Comparison of ENCODE assay signal across 7 cellular contexts in genomic region chr3:33114622-33115023, GRCh38. TPM values are rescaled to one million over a fixed set of nuclear protein-coding genes. Genes with fewer than 3 reads are reported as not detected.
DNase-seq lines count a peak whose midpoint lies in the region; ATAC-seq, FAIRE-seq and TF ChIP-seq lines count a peak whose summit lies in the region.

No MANE protein-coding gene starts in this region.

- no peaks in the 10 kb centered on the region for H3K9me1 ChIP-seq in keratinocyte (ENCODE audit: control insufficient read depth, extremely low read depth, insufficient read depth, low read length)

- H3K4me2 ChIP-seq in keratinocyte (ENCODE audit: control insufficient read depth, extremely low read depth, insufficient read depth, low read depth, low read length) = peak overlapping the region; percentile 96

- DNase-seq in activated naive CD4-positive, alpha-beta T cell treated with anti-CD3 and anti-CD28 coated beads, Interleukin-2, amount 50 U/mL, for 72 hours (ENCODE audit: low spot score in 2 of 2) = no peak
- DNase-seq in keratinocyte (ENCODE audit: low read depth, low spot score) (no peak), mucosa of gallbladder (ENCODE audit: low spot score) (no peak), NCI-H345 treated with DMSO at 0.1 percent for 48 hours (lab: John Stamatoyannopoulos, UW; ENCODE audit: unreplicated experiment) (no peak), cerebellar nuclear complex (lab: John Stamatoyannopoulos, UW) (no peak)

- peaks cover 35% of the 10 kb centered on the region for H3K79me2 ChIP-seq in keratinocyte (ENCODE audit: control insufficient read depth, insufficient read depth, low read length)

- no peaks in the 10 kb centered on the region for H3K36me3 Mint-ChIP-seq in activated naive CD4-positive, alpha-beta T cell treated with anti-CD3 and anti-CD28 coated beads, Interleukin-2, amount 50 U/mL, for 72 hours

- H3K9ac ChIP-seq in keratinocyte (ENCODE audit: control insufficient read depth, extremely low read depth, insufficient read depth, low read length) (peak overlapping the region; percentile 91), subcutaneous abdominal adipose tissue (ENCODE audit: low read length in 5 of 5) (peak overlapping the region in 3 of 5 donors; percentile 26 to 63 (median 30))

- H3K4me1 ChIP-seq in keratinocyte (ENCODE audit: control insufficient read depth, extremely low read depth, insufficient read depth, low read length) = peaks cover 18% of the 10 kb centered on the region
- H3K4me1 ChIP-seq in subcutaneous abdominal adipose tissue (ENCODE audit: control insufficient read depth in 5 of 5, insufficient read depth in 5 of 5, low read length in 5 of 5) = peaks cover 4 to 58% (median 44%) of the 10 kb centered on the region in 5 donors

- H3K27ac ChIP-seq in keratinocyte (ENCODE audit: control insufficient read depth, insufficient read depth, low read length) (peak overlapping the region; percentile 97), subcutaneous abdominal adipose tissue (ENCODE audit: low read depth, low read length) (peak overlapping the region; percentile 80)

- no peaks in the 10 kb centered on the region for H3K27me3 ChIP-seq in keratinocyte (ENCODE audit: control insufficient read depth, extremely low read depth, insufficient read depth, low read length)
- H3K27me3 ChIP-seq in subcutaneous abdominal adipose tissue (ENCODE audit: control insufficient read depth in 5 of 5, insufficient read depth in 4 of 5, low read length in 5 of 5) = no peaks in the 10 kb centered on the region

- peak overlapping the region; percentile 38 to 64 for H3K27ac Mint-ChIP-seq in activated naive CD4-positive, alpha-beta T cell treated with anti-CD3 and anti-CD28 coated beads, Interleukin-2, amount 50 U/mL, for 72 hours

- H3K9me3 Mint-ChIP-seq in activated naive CD4-positive, alpha-beta T cell treated with anti-CD3 and anti-CD28 coated beads, Interleukin-2, amount 50 U/mL, for 72 hours = no peaks in the 10 kb centered on the region

- dilution Hi-C loops in keratinocyte (cut with MboI; ENCODE audit: extremely low pct_ligation_motif_present, low sequenced_read_pairs) = no loop called here

- peak overlapping the region; percentile 94 for H2AFZ ChIP-seq in keratinocyte (ENCODE audit: control insufficient read depth, low read length)

- peak overlapping the region; percentile 53 to 91 (median 84) for H3K4me3 ChIP-seq in keratinocyte (ENCODE audit: control insufficient read depth in 2 of 3, extremely low read depth in 1 of 3, insufficient read depth in 2 of 3, low read depth in 1 of 3, low read length in 3 of 3)
- peak overlapping the region; percentile 67 to 95 (median 87) for H3K4me3 ChIP-seq in subcutaneous abdominal adipose tissue (ENCODE audit: low read depth in 1 of 5, low read length in 5 of 5)

- no peaks in the 10 kb centered on the region for H4K20me1 ChIP-seq in keratinocyte (ENCODE audit: control insufficient read depth, extremely low read depth, insufficient read depth, low read length)

- no peak for TF ChIP-seq CTCF in keratinocyte (optimal IDR thresholded peaks at IDR 0.05 in 1 of 3, IDR thresholded peaks at IDR 0.05 in 1 of 3, conservative IDR thresholded peaks at IDR 0.05 in 1 of 3; ENCODE audit: extremely low read depth in 1 of 3, insufficient read depth in 2 of 3, low read length in 3 of 3)

- H3K9me3 ChIP-seq in keratinocyte (ENCODE audit: control insufficient read depth, low read depth, low read length) (no peaks in the 10 kb centered on the region), subcutaneous abdominal adipose tissue (ENCODE audit: control insufficient read depth in 5 of 5, low read length in 5 of 5) (no peaks in the 10 kb centered on the region)

- H3K36me3 ChIP-seq in keratinocyte (ENCODE audit: control insufficient read depth in 2 of 2, extremely low read depth in 1 of 2, insufficient read depth in 2 of 2, low read length in 2 of 2) = peaks cover 0 to 9% of the 10 kb centered on the region in 2 experiments
- peaks cover 0 to 5% (median 0%) of the 10 kb centered on the region in 5 donors for H3K36me3 ChIP-seq in subcutaneous abdominal adipose tissue (ENCODE audit: control insufficient read depth in 5 of 5, insufficient read depth in 5 of 5, low read length in 5 of 5)

- peak; percentile 1 for ATAC-seq in HG03520 (IDR thresholded peaks at IDR 0.05; ENCODE audit: unreplicated experiment)
- no peak for ATAC-seq in activated naive CD4-positive, alpha-beta T cell treated with anti-CD3 and anti-CD28 coated beads, Interleukin-2, amount 50 U/mL, for 72 hours

- FAIRE-seq in keratinocyte (lab: Jason Lieb, UNC) = no peak

RNA-seq across cellular contexts. Expression of gene CRTAP, which starts 0.8 kb away (rescaled TPM):
- total RNA-seq in activated naive CD4-positive, alpha-beta T cell treated with anti-CD3 and anti-CD28 coated beads, Interleukin-2, amount 50 U/mL, for 72 hours = 10 to 100 TPM; 44.1 to 66.6 TPM
- 121 to 170 TPM (median 152 TPM) in 3 replicates for polyA plus RNA-seq in keratinocyte
- polyA plus RNA-seq in keratinocyte (2011; ENCODE audit: low read depth) = 121 TPM
- 145 and 151 TPM in 2 replicates for polyA plus RNA-seq in keratinocyte (2011; cell fraction: cytosol; rRNA removed)
- polyA plus RNA-seq in keratinocyte (2011; cell fraction: nucleus; rRNA removed) = 77.6 and 82.7 TPM in 2 replicates
- polyA plus RNA-seq in keratinocyte (2012; ENCODE audit: low replicate concordance) = 126 and 143 TPM in 2 replicates
- 68.8 to 134 TPM (median 81.7 TPM) in 3 replicates for polyA minus RNA-seq in keratinocyte
- 97.3 TPM for polyA minus RNA-seq in keratinocyte (2011; cell fraction: cytosol; rRNA and poly(A)+ RNA removed)
- 30.7 and 56.9 TPM in 2 replicates for polyA minus RNA-seq in keratinocyte (2011; cell fraction: nucleus; rRNA and poly(A)+ RNA removed)
- total RNA-seq in mucosa of gallbladder = 211 TPM

RNA-seq across cellular contexts. Expression of gene GLB1, which starts 17.7 kb away (rescaled TPM):
- 10 to 100 TPM; 28.9 to 60.2 TPM for total RNA-seq in activated naive CD4-positive, alpha-beta T cell treated with anti-CD3 and anti-CD28 coated beads, Interleukin-2, amount 50 U/mL, for 72 hours
- polyA plus RNA-seq in keratinocyte = 51.1 to 80.2 TPM (median 60.4 TPM) in 3 replicates
- 26.3 TPM for polyA plus RNA-seq in keratinocyte (2011; ENCODE audit: low read depth)
- polyA plus RNA-seq in keratinocyte (2011; cell fraction: cytosol; rRNA removed) = 24.8 and 28.1 TPM in 2 replicates
- 122 and 124 TPM in 2 replicates for polyA plus RNA-seq in keratinocyte (2011; cell fraction: nucleus; rRNA removed)
- polyA plus RNA-seq in keratinocyte (2012; ENCODE audit: low replicate concordance) = 37.9 and 40.4 TPM in 2 replicates
- polyA minus RNA-seq in keratinocyte = 44.9 to 62.6 TPM (median 61.3 TPM) in 3 replicates
- 35.7 TPM for polyA minus RNA-seq in keratinocyte (2011; cell fraction: cytosol; rRNA and poly(A)+ RNA removed)
- polyA minus RNA-seq in keratinocyte (2011; cell fraction: nucleus; rRNA and poly(A)+ RNA removed) = 101 and 139 TPM in 2 replicates
- total RNA-seq in mucosa of gallbladder = 105 TPM

RNA-seq across cellular contexts. Expression of gene TMPPE, which starts 17.7 kb away (rescaled TPM):
- total RNA-seq in activated naive CD4-positive, alpha-beta T cell treated with anti-CD3 and anti-CD28 coated beads, Interleukin-2, amount 50 U/mL, for 72 hours = 1 to 10 TPM; 3.6 to 9.5 TPM
- 1.6 to 5.7 TPM (median 2.6 TPM) in 3 replicates for polyA plus RNA-seq in keratinocyte
- polyA plus RNA-seq in keratinocyte (2011; ENCODE audit: low read depth) = 0.36 TPM
- 0.84 and 0.86 TPM in 2 replicates for polyA plus RNA-seq in keratinocyte (2011; cell fraction: cytosol; rRNA removed)
- polyA plus RNA-seq in keratinocyte (2011; cell fraction: nucleus; rRNA removed) = 6.8 and 8.5 TPM in 2 replicates
- polyA plus RNA-seq in keratinocyte (2012; ENCODE audit: low replicate concordance) = 1.2 and 2.0 TPM in 2 replicates
- 9.1 to 26.7 TPM (median 15.3 TPM) in 3 replicates for polyA minus RNA-seq in keratinocyte
- polyA minus RNA-seq in keratinocyte (2011; cell fraction: cytosol; rRNA and poly(A)+ RNA removed) = 4.4 TPM
- polyA minus RNA-seq in keratinocyte (2011; cell fraction: nucleus; rRNA and poly(A)+ RNA removed) = 20.9 and 24.7 TPM in 2 replicates
- 16.0 TPM for total RNA-seq in mucosa of gallbladder
